ENCODE assay signal across 1 cellular context in the genomic region with DNA sequence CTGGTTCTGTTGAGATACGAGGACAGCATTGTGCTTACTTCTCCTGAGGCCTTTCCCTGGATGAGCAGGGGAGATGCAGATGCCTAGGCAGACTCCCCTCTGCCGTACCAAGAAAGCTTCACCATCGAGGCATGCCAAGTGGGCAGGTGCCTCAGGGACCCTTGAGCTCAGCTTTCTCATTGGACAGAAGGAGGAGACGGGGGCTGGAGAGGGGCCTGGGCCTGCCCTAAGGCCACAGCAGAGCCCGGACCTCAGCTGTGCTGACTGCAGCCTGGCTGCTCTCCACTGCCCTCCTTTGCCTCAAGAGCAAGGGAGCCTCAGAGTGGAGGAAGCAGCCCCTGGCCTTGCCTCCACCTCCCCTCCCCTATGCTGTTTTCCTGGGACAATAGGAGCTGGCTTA.
TF ChIP-seq lines count a peak whose summit lies in the region.

No MANE protein-coding gene starts in this region.

TF ChIP-seq in HepG2, 621 proteins besides CTCF, POLR2A, EP300 and RAD21:
- no peak for TF ChIP-seq ZFP82 (CRISPR knock-in tag; IDR thresholded peaks at IDR 0.05; ENCODE audit: borderline replicate concordance)
